Comparison of ENCODE assay signal across 8 cellular contexts in genomic region chr2:105337122-105338019, GRCh38. TPM values are rescaled to one million over a fixed set of nuclear protein-coding genes. Genes with fewer than 3 reads are reported as not detected.
A peak's percentile ranks its signal among the peaks of the same experiment; 100 is the strongest.
DNase-seq lines count a peak whose midpoint lies in the region; ATAC-seq, FAIRE-seq and TF ChIP-seq lines count a peak whose summit lies in the region.

Gene C2orf49 (plus strand): TSS chr2:105337540. CDS start chr2:105337588, 48 bp downstream.

- no TSS peak for BruUV-seq in HepG2 (replicated peaks; lab: Mats Ljungman, UMichigan)

- in situ Hi-C loops in HepG2 (cut with HindIII; ENCODE audit: extremely low pct_ligation_motif_present, low pct_unique_long_range_greater_than_20kb) = loop anchor here (25.0 kb wide), 1 partner anchor 850 kb away; the partner anchor contains the start of gene UXS1

- H3K36me3 ChIP-seq in HepG2 (replicated peaks in 1 of 2; ENCODE audit: control insufficient read depth in 1 of 2, insufficient read depth in 2 of 2, low read length in 2 of 2) = peaks cover 14 to 25% of the 10 kb centered on the region in 2 experiments

- TF ChIP-seq CTCF in CD14-positive monocyte (IDR thresholded peaks at IDR 0.05) = no peak
- TF ChIP-seq CTCF in HepG2 (CRISPR knock-in tag; IDR thresholded peaks at IDR 0.05) = no peak

- peak within 1 kb of the TSS; percentile 100 for H3K27ac ChIP-seq in HepG2 (ENCODE audit: extremely low read length, insufficient read depth, low read length)

- H2AFZ ChIP-seq in HepG2 (ENCODE audit: low read length) = peak within 1 kb of the TSS; percentile 100

- H3K9me3 ChIP-seq in HepG2 (ENCODE audit: low read length) = no peaks in the 10 kb centered on the region

- no peaks in the 10 kb centered on the region for H3K9me3 Mint-ChIP-seq in CD14-positive monocyte

- TF ChIP-seq EP300 in HepG2 (IDR thresholded peaks at IDR 0.05; ENCODE audit: low read depth in 2 of 2, low read length in 2 of 2) = peak in 1 of 2 experiments; percentile 68; a peak in 2 of 4 replicates
- TF ChIP-seq EP300 in HepG2 (CRISPR knock-in tag; IDR thresholded peaks at IDR 0.05; ENCODE audit: borderline replicate concordance) = 0 out of 2 replicates have a peak, but pooled peaks have one; percentile 31

- peak within 1 kb of the TSS; percentile 91 to 100 for H3K4me3 Mint-ChIP-seq in CD14-positive monocyte

- ATAC-seq in GM19395 (IDR thresholded peaks at IDR 0.05; ENCODE audit: unreplicated experiment) = peak; percentile 92
- ATAC-seq in HG03558 (IDR thresholded peaks at IDR 0.05; ENCODE audit: extremely low read depth, unreplicated experiment) = peak; percentile 81
- peak; percentile 96 for ATAC-seq in HepG2

- H3K27ac Mint-ChIP-seq in CD14-positive monocyte = peak within 1 kb of the TSS; percentile 100

- under 1% methylated on average over 47 of the region's 58 CpGs for WGBS in HepG2 (ENCODE audit: low lambda C conversion rate)

- peak; percentile 88 for DNase-seq in CD14-positive monocyte (ENCODE audit: low spot score)
- DNase-seq in NCI-H748 treated with DMSO at 0.1 percent for 48 hours (lab: John Stamatoyannopoulos, UW) = peak; percentile 64
- DNase-seq in activated CD4-positive, alpha-beta T cell treated with anti-CD3 and anti-CD28 coated beads, Interleukin-2, amount 50 U/mL, for 24 hours (ENCODE audit: low read depth in 1 of 2, low spot score in 1 of 2) = peak; percentile 88
- peak; percentile 80 to 87 for DNase-seq in dermis microvascular lymphatic vessel endothelial cell (ENCODE audit: low read depth in 2 of 2)
- DNase-seq in HepG2 (ENCODE audit: low spot score) = peak; percentile 90
- peak; percentile 90 for DNase-seq in stimulated activated CD4-positive, alpha-beta T cell treated with anti-CD3 and anti-CD28 coated beads, Interleukin-4, amount 100 ng/mL, for 1 hour

- POLR2A ChIA-PET in HepG2 (lab: Yijun Ruan, JAX) = interaction anchor here (6.5 kb wide), 1 partner anchor 8 kb away, joined by 43 read pairs; the partner anchor contains the start of gene TGFBRAP1

- peaks cover 0 to 7% of the 10 kb centered on the region in 2 experiments; a peak in 2 of 5 replicates for H3K27me3 ChIP-seq in HepG2 (ENCODE audit: control insufficient read depth in 1 of 2, insufficient read depth in 2 of 2, low read length in 2 of 2)

- H3K4me1 ChIP-seq in HepG2 (ENCODE audit: insufficient read depth, low read length) = peaks cover 38% of the 10 kb centered on the region

- peaks cover 8% of the 10 kb centered on the region; the same call in 1 of the 2 replicates for H4K20me1 ChIP-seq in HepG2 (ENCODE audit: insufficient read depth, low read length)

- peaks cover 26 to 30% of the 10 kb centered on the region in 2 donors for H3K36me3 Mint-ChIP-seq in CD14-positive monocyte

- no peak for FAIRE-seq in HepG2 (lab: Jason Lieb, UNC)

- peak within 1 kb of the TSS; percentile 100 for H3K9ac ChIP-seq in HepG2 (ENCODE audit: insufficient read depth, low read depth, low read length)

- H3K27me3 Mint-ChIP-seq in CD14-positive monocyte (ENCODE audit: low read depth in 3 of 3) = no peaks in the 10 kb centered on the region

- peak within 1 kb of the TSS; percentile 85 to 100 (median 99) for H3K4me3 ChIP-seq in HepG2 (replicated peaks in 1 of 3; ENCODE audit: insufficient read depth in 1 of 3, low read depth in 2 of 3, low read length in 3 of 3)

- H3K79me2 ChIP-seq in HepG2 (ENCODE audit: insufficient read depth, low read length) = peaks cover 54% of the 10 kb centered on the region

- H3K4me2 ChIP-seq in HepG2 (ENCODE audit: low read depth, low read length) = peak within 1 kb of the TSS; percentile 89

- peaks cover 26% of the 10 kb centered on the region for H3K4me1 Mint-ChIP-seq in CD14-positive monocyte

- peak; percentile 85 to 88 for TF ChIP-seq POLR2A in HepG2 (IDR thresholded peaks at IDR 0.05; ENCODE audit: insufficient read depth in 1 of 2, low read depth in 2 of 2, low read length in 2 of 2)

- intact Hi-C loops in CD14-positive monocyte (cut with micrococcal nuclease) = no loop called here
- intact Hi-C loops in HepG2 (cut with micrococcal nuclease; ENCODE audit: unreplicated experiment) = loop anchor here (1.0 kb wide), 1 partner anchor 9 kb away; no protein-coding TSS in a partner anchor

- no peak for TF ChIP-seq RAD21 in HepG2 (CRISPR knock-in tag; IDR thresholded peaks at IDR 0.05)

- CTCF ChIA-PET in HepG2 (lab: Yijun Ruan, JAX; ENCODE audit: low intra/inter-chr PET ratio, low total read pairs) = no interaction called here

TF ChIP-seq in HepG2, 621 proteins besides CTCF, POLR2A, EP300 and RAD21 (continues in another document):
- TF ChIP-seq NFRKB (IDR thresholded peaks at IDR 0.05) = peak; percentile 72; the same call in 1 of the 2 replicates
- no peak for TF ChIP-seq REST (IDR thresholded peaks at IDR 0.05; ENCODE audit: borderline replicate concordance in 1 of 2, low read depth in 1 of 2, low read length in 2 of 2)
- peak; percentile 73; the same call in 1 of the 2 replicates for TF ChIP-seq ZZZ3 (CRISPR knock-in tag; IDR thresholded peaks at IDR 0.05; ENCODE audit: borderline replicate concordance)
- 0 out of 2 replicates have a peak, but pooled peaks have one; percentile 18 for TF ChIP-seq ZNF232 (CRISPR knock-in tag; IDR thresholded peaks at IDR 0.05; ENCODE audit: borderline replicate concordance)
- TF ChIP-seq TAF1 (CRISPR knock-in tag; IDR thresholded peaks at IDR 0.05) = peak; percentile 64
- peak; percentile 58 for TF ChIP-seq FOXC1 (CRISPR knock-in tag; IDR thresholded peaks at IDR 0.05; ENCODE audit: borderline replicate concordance)

RNA-seq across cellular contexts. Expression of gene C2orf49, which starts in this region (rescaled TPM):
- 10 to 100 TPM in 1 of 2 donors, 1 to 10 TPM in 1; 8.6 to 10.4 TPM for polyA plus RNA-seq in CD14-positive monocyte
- total RNA-seq in dermis microvascular lymphatic vessel endothelial cell = 10.3 and 10.6 TPM in 2 replicates
- 28.8 and 35.6 TPM in 2 replicates for total RNA-seq in HepG2 (2016; rRNA removed; fragmentation: Illumina TruSeq; extraction: Trizol)
- 13.5 and 14.5 TPM in 2 replicates for total RNA-seq in HepG2 (2016; cell fraction: cytosol; rRNA removed; fragmentation: Illumina TruSeq; extraction: Trizol; ENCODE audit: low read depth)
- 30.8 and 40.4 TPM in 2 replicates for total RNA-seq in HepG2 (2016; cell fraction: insoluble cytoplasmic fraction; rRNA removed; fragmentation: Illumina TruSeq; extraction: Trizol)
- total RNA-seq in HepG2 (2016; cell fraction: membrane; rRNA removed; fragmentation: Illumina TruSeq; extraction: Trizol) = 17.9 and 19.2 TPM in 2 replicates
- total RNA-seq in HepG2 (2016; cell fraction: nucleus; rRNA removed; fragmentation: Illumina TruSeq; extraction: Trizol) = 16.1 and 20.5 TPM in 2 replicates
- polyA plus RNA-seq in HepG2 (2011; rRNA removed) = 21.6 and 24.7 TPM in 2 replicates
- polyA plus RNA-seq in HepG2 (2011; cell fraction: cytosol; rRNA removed) = 10.0 and 13.2 TPM in 2 replicates
- 9.5 and 13.6 TPM in 2 replicates for polyA plus RNA-seq in HepG2 (2011; cell fraction: nucleus; rRNA removed)
- polyA plus RNA-seq in HepG2 (2012) = 28.0 and 30.9 TPM in 2 replicates
- polyA plus RNA-seq in HepG2 (2016; cell fraction: cytosol; fragmentation: Illumina TruSeq; extraction: Trizol; ENCODE audit: low read depth) = 4.6 and 4.9 TPM in 2 replicates
- polyA plus RNA-seq in HepG2 (2016; cell fraction: insoluble cytoplasmic fraction; fragmentation: Illumina TruSeq; extraction: Trizol; ENCODE audit: low read depth) = 31.3 and 31.7 TPM in 2 replicates
- polyA plus RNA-seq in HepG2 (2016; cell fraction: membrane; fragmentation: Illumina TruSeq; extraction: Trizol; ENCODE audit: low read depth) = 5.2 and 7.1 TPM in 2 replicates
- polyA plus RNA-seq in HepG2 (2016; cell fraction: nucleus; fragmentation: Illumina TruSeq; extraction: Trizol; ENCODE audit: insufficient read depth, low read depth) = 19.7 and 25.5 TPM in 2 replicates
- polyA minus RNA-seq in HepG2 (2011; rRNA and poly(A)+ RNA removed; ENCODE audit: low replicate concordance) = 6.4 and 9.7 TPM in 2 replicates
- 14.1 and 14.5 TPM in 2 replicates for polyA minus RNA-seq in HepG2 (2011; cell fraction: cytosol; rRNA and poly(A)+ RNA removed)
- 27.2 and 30.3 TPM in 2 replicates for polyA minus RNA-seq in HepG2 (2011; cell fraction: nucleus; rRNA and poly(A)+ RNA removed)

Comparison
In these comparisons a context has a peak if more than half of its experiments do, and no peak if none do; other contexts are left out.
1. Peak in every context shown above with its lines: DNase-seq, ATAC-seq, H3K4me3 ChIP-seq and H3K27ac ChIP-seq.